In the genomic region with DNA sequence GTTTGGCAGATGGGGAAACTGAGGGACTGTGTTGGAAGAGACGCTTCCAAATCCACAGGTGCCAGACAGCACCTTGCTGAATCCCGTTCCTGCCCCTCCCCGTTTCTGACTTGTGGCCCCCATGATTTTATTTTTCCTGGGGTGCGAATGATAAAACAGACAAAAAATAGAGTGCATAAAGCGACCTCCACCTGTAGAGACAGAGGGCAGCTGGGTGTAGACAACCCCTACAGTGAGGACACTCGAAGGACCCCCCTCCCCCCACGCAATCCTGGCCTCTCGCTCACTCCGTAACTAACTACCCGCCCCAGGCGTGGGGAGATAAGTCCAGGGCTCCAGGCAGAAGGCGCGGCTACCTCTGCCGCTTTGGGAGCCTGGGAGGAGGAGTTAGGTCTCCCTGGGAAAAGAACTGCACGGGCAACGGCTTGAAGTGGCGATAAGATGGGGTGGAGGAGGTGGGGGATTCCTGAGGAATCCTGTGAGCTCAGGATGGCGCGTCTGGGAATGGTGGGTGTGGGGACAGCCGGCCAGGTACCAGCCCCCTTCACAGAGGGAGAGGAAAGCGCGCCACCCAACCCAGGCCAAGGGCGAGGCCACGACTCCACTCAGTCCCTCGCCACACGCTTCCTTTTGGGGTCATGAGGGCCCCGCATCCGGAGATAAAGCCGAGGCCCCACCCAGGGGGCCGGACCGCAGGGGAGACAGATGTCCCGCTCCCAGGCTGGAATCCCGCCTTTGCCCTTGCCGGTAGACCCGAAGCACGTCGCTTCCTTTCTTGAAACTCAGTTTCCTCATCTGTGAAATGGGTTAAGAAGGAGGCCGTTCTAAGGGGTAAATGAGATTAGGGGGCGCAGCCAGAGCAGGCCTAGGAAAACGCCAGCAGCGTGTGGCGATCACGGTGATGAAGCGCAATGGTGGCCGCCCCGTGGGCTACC, we compare ENCODE assay signal across 1 cellular context.
TF ChIP-seq lines count a peak whose summit lies in the region.

No MANE protein-coding gene starts in this region.

TF ChIP-seq in H1, 55 proteins besides CTCF, POLR2A, EP300 and RAD21:
- TF ChIP-seq GTF2F1 (IDR thresholded peaks at IDR 0.05; ENCODE audit: borderline replicate concordance, low read depth, low read length) (no peak), TEAD4 (IDR thresholded peaks at IDR 0.05; ENCODE audit: low read depth, low read length) (no peak), GABPA (IDR thresholded peaks at IDR 0.05; ENCODE audit: borderline replicate concordance, insufficient read depth, low read length) (no peak), SUZ12 (IDR thresholded peaks at IDR 0.05; ENCODE audit: low read length) (peak; percentile 3; the same call in 1 of the 2 replicates), EZH2 (IDR thresholded peaks at IDR 0.05; ENCODE audit: low read depth, low read length, severe bottlenecking) (peak; percentile 31), KDM1A (IDR thresholded peaks at IDR 0.05; ENCODE audit: borderline replicate concordance, low read length) (peak; percentile 98), SIX5 (IDR thresholded peaks at IDR 0.05; ENCODE audit: low read depth, low read length) (no peak), TBP (IDR thresholded peaks at IDR 0.05; ENCODE audit: low read depth, low read length) (no peak), CBX5 (IDR thresholded peaks at IDR 0.05; ENCODE audit: low read depth, low read length) (no peak), HDAC2 (IDR thresholded peaks at IDR 0.05; ENCODE audit: borderline replicate concordance in 1 of 2, low read depth in 2 of 2, low read length in 2 of 2) (peak in 1 of 2 experiments; percentile 94; a peak in 1 of 4 replicates), TAF1 (IDR thresholded peaks at IDR 0.05; ENCODE audit: low read depth, low read length) (no peak), SIN3A (conservative IDR thresholded peaks at IDR 0.05 in 1 of 2, IDR thresholded peaks at IDR 0.05 in 1 of 2; ENCODE audit: low read depth in 1 of 2, low read length in 2 of 2) (no peak), SRF (IDR thresholded peaks at IDR 0.05; ENCODE audit: low read depth, low read length) (no peak), KDM4A (IDR thresholded peaks at IDR 0.05; ENCODE audit: low read depth, low read length, severe bottlenecking) (peak; percentile 36), NANOG (IDR thresholded peaks at IDR 0.05; ENCODE audit: insufficient read depth, low read depth, low read length, poor library complexity, severe bottlenecking) (no peak), SP1 (IDR thresholded peaks at IDR 0.05; ENCODE audit: low read depth, low read length) (no peak), SAP30 (IDR thresholded peaks at IDR 0.05; ENCODE audit: insufficient read depth, insufficient replicate concordance, low read length) (no peak), JUND (IDR thresholded peaks at IDR 0.05; ENCODE audit: low read length) (no peak)
- TF ChIP-seq, protein P1, sequence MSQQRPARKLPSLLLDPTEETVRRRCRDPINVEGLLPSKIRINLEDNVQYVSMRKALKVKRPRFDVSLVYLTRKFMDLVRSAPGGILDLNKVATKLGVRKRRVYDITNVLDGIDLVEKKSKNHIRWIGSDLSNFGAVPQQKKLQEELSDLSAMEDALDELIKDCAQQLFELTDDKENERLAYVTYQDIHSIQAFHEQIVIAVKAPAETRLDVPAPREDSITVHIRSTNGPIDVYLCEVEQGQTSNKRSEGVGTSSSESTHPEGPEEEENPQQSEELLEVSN (IDR thresholded peaks at IDR 0.05) = peak; percentile 61; the same call in 1 of the 2 replicates
